In the genomic region with DNA sequence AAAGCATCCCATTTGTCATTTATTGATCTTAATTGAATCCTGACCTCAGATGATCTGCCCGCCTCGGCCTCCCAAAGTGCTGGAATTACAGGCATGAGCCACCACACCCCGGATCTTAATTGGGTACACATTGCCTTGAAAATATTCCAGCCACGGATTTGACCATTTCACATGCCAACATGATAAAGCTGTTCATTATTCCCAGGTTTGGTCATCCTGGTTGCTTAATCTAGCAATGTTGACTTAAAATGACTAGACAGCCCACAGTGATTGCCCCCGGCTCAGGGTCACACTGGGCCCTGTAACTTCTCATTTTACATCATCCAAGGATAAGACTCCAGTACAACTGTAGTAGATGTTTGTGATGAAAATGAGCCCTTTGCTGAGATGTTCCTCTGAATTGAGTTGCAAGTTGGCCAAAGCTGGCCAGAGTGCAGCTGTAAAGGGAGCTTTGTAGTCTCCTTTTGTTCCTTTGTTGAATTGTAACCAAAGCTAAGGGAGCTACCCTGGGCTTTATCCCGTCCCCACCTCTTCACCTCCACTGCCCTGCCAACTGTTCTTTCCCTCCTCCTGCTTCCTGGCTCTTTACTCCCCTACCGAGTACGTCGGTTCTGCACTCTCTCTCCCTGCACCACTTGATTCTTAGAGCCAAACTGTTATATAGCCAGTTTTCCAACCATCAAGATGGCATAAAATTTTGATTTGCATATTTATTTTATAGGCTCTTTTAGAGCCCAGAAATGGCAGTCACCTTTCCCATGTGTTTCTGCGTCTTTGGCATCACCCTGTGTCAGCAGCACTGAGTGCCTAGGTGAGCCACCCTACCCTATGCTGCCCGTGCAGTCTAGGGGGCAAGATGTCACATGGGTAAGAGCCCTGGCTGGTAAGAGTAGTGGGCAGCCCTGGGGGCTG, we compare ENCODE assay signal across 8 cellular contexts.
DNase-seq lines count a peak whose midpoint lies in the region; ATAC-seq and TF ChIP-seq lines count a peak whose summit lies in the region.

No MANE protein-coding gene starts in this region.

- no peaks in the 10 kb centered on the region for H3K9me3 Mint-ChIP-seq in endodermal cell

- no peak overlapping the region for H3K4me3 ChIP-seq in AG04450 (ENCODE audit: low read depth, low read length)
- H3K4me3 ChIP-seq in lower lobe of right lung, result no peak overlapping the region
- H3K4me3 ChIP-seq in endodermal cell (ENCODE audit: low read length), result no peak overlapping the region

- H3K27ac Mint-ChIP-seq in endodermal cell, result no peak overlapping the region

- no peak overlapping the region for H3K9ac ChIP-seq in endodermal cell (ENCODE audit: extremely low read depth, low read length, poor library complexity, severe bottlenecking)

- H3K4me1 Mint-ChIP-seq in endodermal cell, result peaks cover 13% of the 10 kb centered on the region

- H3K27me3 ChIP-seq in AG04450 (ENCODE audit: control insufficient read depth, insufficient read depth, low read length), result no peaks in the 10 kb centered on the region
- H3K27me3 ChIP-seq in lower lobe of right lung (ENCODE audit: low read depth), result no peaks in the 10 kb centered on the region
- H3K27me3 ChIP-seq in endodermal cell (ENCODE audit: control insufficient read depth, insufficient read depth, low read length, poor library complexity, severe bottlenecking), result no peaks in the 10 kb centered on the region

- H3K27ac ChIP-seq in AG04450 (ENCODE audit: low read depth, low read length), result peak overlapping the region; percentile 78
- H3K27ac ChIP-seq in lower lobe of right lung, result peak overlapping the region; percentile 79
- no peak overlapping the region for H3K27ac ChIP-seq in endodermal cell (ENCODE audit: low read depth, low read length)

- peak; percentile 85 for DNase-seq in AG04450 (ENCODE audit: low read depth, low spot score)
- peak; percentile 97 for DNase-seq in HS-27A (ENCODE audit: low read depth)
- DNase-seq in amniotic epithelial cell (ENCODE audit: low read depth), result peak; percentile 98
- no peak for DNase-seq in lower lobe of right lung
- DNase-seq in activated CD4-positive, CD25-positive, alpha-beta regulatory T cell (lab: John Stamatoyannopoulos, UW), result no peak
- no peak for DNase-seq in activated gamma-delta T cell treated with Interleukin-2 at 50 U/mL for 16 hours
- no peak for DNase-seq in effector CD8-positive, alpha-beta T cell (lab: John Stamatoyannopoulos, UW)
- no peak for DNase-seq in endodermal cell

- TF ChIP-seq CTCF in AG04450 (IDR thresholded peaks at IDR 0.05; ENCODE audit: low read depth, low read length) (no peak), lower lobe of right lung (IDR thresholded peaks at IDR 0.05) (no peak), endodermal cell (conservative IDR thresholded peaks at IDR 0.05) (no peak)

- CTCF ChIA-PET in AG04450 (lab: Charles Lee), result interaction anchor here (1.5 kb wide), 1 partner anchor 9 kb away, joined by 3 read pairs; no protein-coding TSS in a partner anchor

- no peak overlapping the region for H3K4me3 Mint-ChIP-seq in endodermal cell

- peak; percentile 34 to 39 for ATAC-seq in lower lobe of right lung

- H3K27me3 Mint-ChIP-seq in endodermal cell (ENCODE audit: insufficient read depth), result no peaks in the 10 kb centered on the region

- no peaks in the 10 kb centered on the region for H3K36me3 Mint-ChIP-seq in endodermal cell (ENCODE audit: low read depth)

- POLR2A ChIA-PET in AG04450 (lab: Yijun Ruan, JAX), result interaction anchor here (0.6 to 2.0 kb wide), 4 partner anchors 9 to 83 kb away, joined by 3 to 10 read pairs (median 4); no protein-coding TSS in a partner anchor

- whole genome bisulfite sequencing in endodermal cell (ENCODE audit: insufficient coverage in 1 of 2, insufficient read length in 1 of 2), 2 experiments, result 88 to 89% methylated on average over 8 to 11 of the region's 11 CpGs

- intact Hi-C loops in lower lobe of right lung (cut with DNase I), result no loop called here

- peaks cover 27% of the 10 kb centered on the region for H3K4me1 ChIP-seq in lower lobe of right lung
- no peaks in the 10 kb centered on the region for H3K4me1 ChIP-seq in endodermal cell (ENCODE audit: control insufficient read depth, insufficient read depth, low read length)

- no peaks in the 10 kb centered on the region for H3K9me3 ChIP-seq in AG04450 (ENCODE audit: control insufficient read depth, insufficient read depth, low read length)
- H3K9me3 ChIP-seq in lower lobe of right lung, result no peaks in the 10 kb centered on the region
- H3K9me3 ChIP-seq in endodermal cell (ENCODE audit: control insufficient read depth, low read length), result no peaks in the 10 kb centered on the region

- peaks cover 30% of the 10 kb centered on the region for H3K36me3 ChIP-seq in lower lobe of right lung
- no peaks in the 10 kb centered on the region for H3K36me3 ChIP-seq in endodermal cell (ENCODE audit: control insufficient read depth, insufficient read depth, low read length)

Comparison
In these comparisons a context has a peak if more than half of its experiments do, and no peak if none do; other contexts are left out.
1. DNase-seq: peak in AG04450 (single experiment), HS-27A (single experiment) and amniotic epithelial cell (single experiment); none in lower lobe of right lung (single experiment), activated CD4-positive, CD25-positive, alpha-beta regulatory T cell (0 of 4), activated gamma-delta T cell treated with Interleukin-2 at 50 U/mL for 16 hours (single experiment), effector CD8-positive, alpha-beta T cell (single experiment) and endodermal cell (single experiment).